29 cellular contexts compared by ENCODE assay signal in genomic region chr9:124954255-124954654, GRCh38.
"Had no signal": no experiment of that assay in that cellular context is flagged by ENCODE, and none has a peak within 500 bp of the region (broad histone marks: within the 10 kb centered on the region; RNA-seq: fewer than 3 reads in every experiment).

No MANE protein-coding gene starts in this region.

- FAIRE-seq: astrocyte, TTC549 had no signal

- DNase-seq: activated B cell treated with CpG ODN at 0.5 μM for 24 hours; activated CD4-positive, alpha-beta memory T cell treated with anti-CD3 and anti-CD28 coated beads, Interleukin-2, amount 10 ng/mL, durations not matched to agents 7 days and 5 days; activated CD4-positive, alpha-beta T cell treated with anti-CD3 and anti-CD28 coated beads for 1 hour; activated CD4-positive, alpha-beta T cell treated with anti-CD3 and anti-CD28 coated beads for 36 hours; activated CD4-positive, alpha-beta T cell treated with anti-CD3 and anti-CD28 coated beads for 48 hours; activated CD4-positive, alpha-beta T cell treated with anti-CD3 and anti-CD28 coated beads, Interleukin-2, amount 10 ng/mL, durations not matched to agents 7 days and 5 days; activated CD4-positive, alpha-beta T cell treated with anti-CD3 and anti-CD28 coated beads, Interleukin-2, amount 50 U/mL, for 48 hours; activated CD8-positive, alpha-beta memory T cell treated with anti-CD3 and anti-CD28 coated beads for 24 hours; activated CD8-positive, alpha-beta memory T cell treated with anti-CD3 and anti-CD28 coated beads, Interleukin-2, amount 10 ng/mL, durations not matched to agents 7 days and 5 days; activated CD8-positive, alpha-beta memory T cell treated with anti-CD3 and anti-CD28 coated beads, Interleukin-2, amount 50 U/mL, for 48 hours; activated CD8-positive, alpha-beta T cell treated with anti-CD3 and anti-CD28 coated beads, Interleukin-2, amount 10 ng/mL, durations not matched to agents 7 days and 5 days; activated effector memory CD4-positive, alpha-beta T cell treated with Interleukin-2 at 50 U/mL for 16 hours; activated gamma-delta T cell; activated naive CD4-positive, alpha-beta T cell treated with anti-CD3 and anti-CD28 coated beads, Interleukin-2, amount 10 ng/mL, durations not matched to agents 7 days and 5 days; activated naive CD4-positive, alpha-beta T cell treated with Interleukin-2 at 50 U/mL for 16 hours; activated naive CD8-positive, alpha-beta T cell treated with anti-CD3 and anti-CD28 coated beads, Interleukin-2, amount 10 ng/mL, durations not matched to agents 7 days and 5 days; activated naive CD8-positive, alpha-beta T cell treated with anti-CD3 and anti-CD28 coated beads, Interleukin-2, amount 50 U/mL, for 24 hours; activated T-cell treated with anti-CD3 and anti-CD28 coated beads, Interleukin-2, amount 50 U/mL, for 24 hours; activated T-cell treated with anti-CD3 and anti-CD28 coated beads, Interleukin-2, amount 50 U/mL, for 48 hours; amniotic stem cell; aorta; body of pancreas; central memory CD4-positive, alpha-beta T cell; colonic mucosa; T-helper 2 cell; T-helper 9 cell had no signal

- ATAC-seq: activated CD4-positive, alpha-beta T cell treated with anti-CD3 and anti-CD28 coated beads for 36 hours; activated CD8-positive, alpha-beta memory T cell treated with anti-CD3 and anti-CD28 coated beads, Interleukin-2, amount 10 ng/mL, durations not matched to agents 7 days and 5 days; activated CD8-positive, alpha-beta T cell treated with anti-CD3 and anti-CD28 coated beads, Interleukin-2, amount 10 ng/mL, durations not matched to agents 7 days and 5 days; activated naive CD8-positive, alpha-beta T cell treated with anti-CD3 and anti-CD28 coated beads, Interleukin-2, amount 50 U/mL, for 24 hours; body of pancreas had no signal

- H3K4me3 ChIP-seq: body of pancreas, breast epithelium, colonic mucosa had no signal
